11 cellular contexts compared by ENCODE assay signal in genomic region chr6:32108727-32109113, GRCh38. TPM values are rescaled to one million over a fixed set of nuclear protein-coding genes. Genes with fewer than 3 reads are reported as not detected.
DNase-seq lines count a peak whose midpoint lies in the region; ATAC-seq and TF ChIP-seq lines count a peak whose summit lies in the region.
"Had no signal": no experiment of that assay in that cellular context is flagged by ENCODE, and none has a peak within 500 bp of the region (broad histone marks: within the 10 kb centered on the region; RNA-seq: fewer than 3 reads in every experiment).

No MANE protein-coding gene starts in this region.

- H3K27ac Mint-ChIP-seq in stimulated activated naive B cell treated with anti-CD40 and anti-IgM and Interleukin-4, amounts not matched to agents 10 μg/mL and 1 μg/mL and 100 μg/mL, for 72 hours: no peak overlapping the region

- peaks cover 30% of the 10 kb centered on the region for H3K4me1 ChIP-seq in PC-3 (ENCODE audit: insufficient read depth, low read length)
- peaks cover 36 to 39% of the 10 kb centered on the region in 2 donors for H3K4me1 ChIP-seq in duodenal mucosa (ENCODE audit: control insufficient read depth in 1 of 2, insufficient read depth in 2 of 2, low read length in 2 of 2)
- peaks cover 11 to 27% of the 10 kb centered on the region in 2 donors for H3K4me1 ChIP-seq in lung (ENCODE audit: control insufficient read depth in 2 of 2, insufficient read depth in 2 of 2, low read length in 2 of 2)

- H3K9me3 ChIP-seq in PC-3 (ENCODE audit: low read length): no peaks in the 10 kb centered on the region
- no peaks in the 10 kb centered on the region for H3K9me3 ChIP-seq in duodenal mucosa (ENCODE audit: control insufficient read depth in 1 of 2, low read length in 2 of 2)
- H3K9me3 ChIP-seq in lung (ENCODE audit: control insufficient read depth in 2 of 2, insufficient read depth in 1 of 2, low read length in 1 of 2): no peaks in the 10 kb centered on the region

- peak overlapping the region; percentile 62 for H3K4me2 ChIP-seq in PC-3 (ENCODE audit: low read length)

- TSS peak; percentile 38 for BruUV-seq in PC-3 (replicated peaks; lab: Mats Ljungman, UMichigan)

- ATAC-seq in PC-3: peak; percentile 7
- no peak for ATAC-seq in lung (ENCODE audit: insufficient read depth, low FRiP score)
- ATAC-seq in stimulated activated naive B cell treated with anti-CD40 and anti-IgM and Interleukin-4, amounts not matched to agents 10 μg/mL and 1 μg/mL and 100 μg/mL, for 72 hours (replicated peaks): peak; percentile 6 to 15
- ATAC-seq in HG03139 (IDR thresholded peaks at IDR 0.05; ENCODE audit: unreplicated experiment): no peak

- H3K4me3 ChIP-seq in PC-3 (ENCODE audit: low read length) (no peak overlapping the region), duodenal mucosa (ENCODE audit: low read depth in 1 of 2, low read length in 2 of 2) (peak overlapping the region; percentile 60 to 61), lung (peak overlapping the region; percentile 49)

- H3K79me2 ChIP-seq in PC-3 (ENCODE audit: low read length): no peaks in the 10 kb centered on the region

- H3K4me1 Mint-ChIP-seq in stimulated activated naive B cell treated with anti-CD40 and anti-IgM and Interleukin-4, amounts not matched to agents 10 μg/mL and 1 μg/mL and 100 μg/mL, for 72 hours: peaks cover 22 to 36% of the 10 kb centered on the region in 2 donors

- no peaks in the 10 kb centered on the region for H3F3A ChIP-seq in PC-3 (ENCODE audit: low read length, unreplicated experiment)

- TF ChIP-seq CTCF in PC-3 (conservative IDR thresholded peaks at IDR 0.05; ENCODE audit: low read depth, low read length) (no peak), lung (IDR thresholded peaks at IDR 0.05; ENCODE audit: control extremely low read depth, extremely low read depth) (no peak)

- H2AFZ ChIP-seq in PC-3 (ENCODE audit: low read length): no peak overlapping the region

- no peak overlapping the region for H3K4me3 Mint-ChIP-seq in stimulated activated naive B cell treated with anti-CD40 and anti-IgM and Interleukin-4, amounts not matched to agents 10 μg/mL and 1 μg/mL and 100 μg/mL, for 72 hours

- POLR2A ChIA-PET in PC-3 (lab: Charles Lee; ENCODE audit: unreplicated experiment): no interaction called here

- H3K9ac ChIP-seq in PC-3 (ENCODE audit: low read length) (no peak overlapping the region), duodenal mucosa (ENCODE audit: low read depth in 1 of 2, low read length in 2 of 2) (peak overlapping the region; percentile 29 to 60)

- no peaks in the 10 kb centered on the region for H4K20me1 ChIP-seq in PC-3 (ENCODE audit: low read length)

- WGBS in lung, 2 donors: 38 to 45% methylated on average over 6 of the region's 6 CpGs

- DNase-seq in PC-3 (no peak), lung (ENCODE audit: low spot score) (no peak), hypothalamus (lab: John Stamatoyannopoulos, UW) (no peak), T-helper 2 cell (no peak)
- DNase-seq in stimulated activated naive B cell treated with anti-CD40 and anti-IgM and Interleukin-4, amounts not matched to agents 10 μg/mL and 1 μg/mL and 100 μg/mL, for 72 hours: no peak
- no peak for DNase-seq in stimulated activated CD4-positive, alpha-beta T cell treated with anti-CD3 and anti-CD28 coated beads, Interleukin-15, amount 100 ng/mL, for 24 hours
- DNase-seq: Karpas-422, NCI-H446, T-helper 1 cell had no signal

- no peaks in the 10 kb centered on the region for H3K9me2 ChIP-seq in PC-3 (replicated peaks; ENCODE audit: low read length)

- H3K27ac ChIP-seq in PC-3 (ENCODE audit: low read length) (no peak overlapping the region), duodenal mucosa (ENCODE audit: low read depth, low read length) (no peak overlapping the region), lung (ENCODE audit: low read depth in 1 of 2, low read length in 1 of 2) (peak overlapping the region; percentile 27 to 90)

- H3K36me3 ChIP-seq in PC-3 (ENCODE audit: low read depth, low read length) (no peaks in the 10 kb centered on the region), duodenal mucosa (ENCODE audit: control insufficient read depth in 1 of 2, insufficient read depth in 2 of 2, low read length in 2 of 2) (no peaks in the 10 kb centered on the region), lung (ENCODE audit: control insufficient read depth in 2 of 2, insufficient read depth in 2 of 2, low read length in 2 of 2) (no peaks in the 10 kb centered on the region)

- H3K27me3 ChIP-seq in PC-3 (ENCODE audit: low read length) (no peaks in the 10 kb centered on the region), duodenal mucosa (ENCODE audit: control insufficient read depth in 1 of 2, insufficient read depth in 2 of 2, low read length in 2 of 2) (no peaks in the 10 kb centered on the region), lung (ENCODE audit: control insufficient read depth, insufficient read depth) (no peaks in the 10 kb centered on the region)

- H3K36me3 Mint-ChIP-seq in stimulated activated naive B cell treated with anti-CD40 and anti-IgM and Interleukin-4, amounts not matched to agents 10 μg/mL and 1 μg/mL and 100 μg/mL, for 72 hours: peaks cover 6 to 27% of the 10 kb centered on the region in 2 donors

- peaks cover 49 to 54% of the 10 kb centered on the region in 2 donors for H3K27me3 Mint-ChIP-seq in stimulated activated naive B cell treated with anti-CD40 and anti-IgM and Interleukin-4, amounts not matched to agents 10 μg/mL and 1 μg/mL and 100 μg/mL, for 72 hours

- CTCF ChIA-PET in PC-3 (lab: Charles Lee): interaction anchor here (0.6 to 0.8 kb wide), 2 partner anchors 20 to 21 kb away, joined by 3 read pairs; no protein-coding TSS in a partner anchor

- intact Hi-C loops in PC-3 (cut with micrococcal nuclease): no loop called here

- peaks cover 0 to 4% of the 10 kb centered on the region in 2 donors for H3K9me3 Mint-ChIP-seq in stimulated activated naive B cell treated with anti-CD40 and anti-IgM and Interleukin-4, amounts not matched to agents 10 μg/mL and 1 μg/mL and 100 μg/mL, for 72 hours

RNA-seq across cellular contexts. Expression of gene TNXB, which starts 0.4 kb away (rescaled TPM):
- total RNA-seq in PC-3 (2014; rRNA removed): 2.9 and 3.3 TPM in 2 replicates
- 100 to 1,000 TPM in 1 of 2 donors, 10 to 100 TPM in 1; 56.9 to 117 TPM for total RNA-seq in lung
- polyA plus RNA-seq in lung: 10 to 100 TPM; 21.3 to 99.8 TPM

RNA-seq across cellular contexts. Expression of gene ATF6B, which starts 19.3 kb away (rescaled TPM):
- total RNA-seq in PC-3 (2014; rRNA removed) (33.4 and 35.7 TPM in 2 replicates), lung (100 to 1,000 TPM in 1 of 2 donors, 10 to 100 TPM in 1; 50.3 to 101 TPM)
- 10 to 100 TPM; 50.1 to 74.5 TPM for polyA plus RNA-seq in lung

RNA-seq across cellular contexts. Expression of gene FKBPL, which starts 21.4 kb away (rescaled TPM):
- total RNA-seq in PC-3 (2014; rRNA removed) (12.6 and 16.4 TPM in 2 replicates), lung (1 to 10 TPM; 2.5 to 4.2 TPM)
- polyA plus RNA-seq in lung: 1 to 10 TPM; 5.1 to 7.3 TPM

RNA-seq across cellular contexts. Expression of gene PRRT1, which starts 43.0 kb away (rescaled TPM):
- 1.5 TPM in 1 of 2 replicates, not detected in the other for total RNA-seq in PC-3 (2014; rRNA removed)
- total RNA-seq in lung: 1 to 10 TPM in 1 of 2 donors, under 1 TPM in 1; 0.57 to 2.0 TPM
- 1 to 10 TPM in 1 of 2 donors, under 1 TPM in 1; 0.53 to 1.4 TPM for polyA plus RNA-seq in lung

RNA-seq across cellular contexts. Expression of gene PPT2, which starts 45.2 kb away (rescaled TPM):
- total RNA-seq in PC-3 (2014; rRNA removed) (16.6 and 30.8 TPM in 2 replicates), lung (100 to 1,000 TPM in 1 of 2 donors, 10 to 100 TPM in 1; 14.9 to 212 TPM)
- polyA plus RNA-seq in lung: 1 to 10 TPM; 5.7 to 7.3 TPM

Comparison
In these comparisons a context has a peak if more than half of its experiments do, and no peak if none do; other contexts are left out.
1. ATAC-seq: peak in PC-3 (single experiment) and stimulated activated naive B cell treated with anti-CD40 and anti-IgM and Interleukin-4, amounts not matched to agents 10 μg/mL and 1 μg/mL and 100 μg/mL, for 72 hours (2 of 2); none in lung (single experiment) and HG03139 (single experiment).
2. H3K27ac ChIP-seq: peak in lung (2 of 2); none in PC-3 (single experiment) and duodenal mucosa (single experiment).
3. RNA of gene TNXB, which starts 0.4 kb away (total RNA-seq): 56.9 to 117 TPM in lung; 2.9 to 3.3 TPM in PC-3; every median in the first group is over 10 times any median in the second.